In the genomic region with DNA sequence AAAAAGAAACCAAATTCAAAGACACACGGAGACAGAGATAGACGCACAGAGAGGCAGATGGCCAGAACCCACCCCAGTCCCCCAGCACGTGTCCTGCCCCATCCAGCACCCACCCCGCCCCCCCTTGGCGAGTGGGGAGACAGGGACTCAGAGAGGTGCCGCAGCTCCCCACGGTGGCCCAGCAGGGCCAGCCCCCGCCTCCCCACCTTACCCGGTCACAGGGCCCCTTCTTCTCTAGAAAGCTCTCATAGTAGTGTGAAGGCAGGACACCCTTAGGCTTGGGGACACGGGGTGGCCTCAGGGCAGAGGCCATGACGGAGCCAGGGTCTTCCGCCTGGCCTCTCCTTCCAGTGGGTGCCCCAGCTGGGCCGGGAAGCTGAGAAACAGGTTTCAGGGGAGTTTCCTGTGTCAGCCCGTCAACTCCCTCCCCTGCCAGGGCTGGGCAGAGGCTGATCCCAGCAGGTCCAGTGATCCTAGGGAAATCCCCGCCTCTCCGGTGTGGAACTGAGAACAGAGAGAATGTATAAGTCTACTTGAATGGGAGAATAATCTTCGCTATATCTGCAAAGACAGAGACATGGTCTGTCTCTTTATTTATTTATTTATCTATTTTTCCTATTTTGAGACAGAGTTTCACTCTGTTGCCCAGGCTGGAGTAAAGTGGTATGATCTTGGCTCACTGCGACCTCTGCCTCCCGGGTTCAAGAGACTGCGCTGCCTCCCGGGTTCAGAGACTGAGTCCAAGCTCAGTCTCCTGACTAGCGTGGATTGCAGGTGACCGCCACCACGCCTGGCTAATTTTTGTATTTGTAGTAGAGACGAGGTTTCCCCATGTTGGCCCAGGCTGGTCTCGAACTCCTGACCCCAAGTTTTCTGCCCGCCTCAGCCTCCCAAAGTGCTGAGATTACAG, we compare ENCODE assay signal across 1 cellular context.
TF ChIP-seq lines count a peak whose summit lies in the region.

A gene with protein sequence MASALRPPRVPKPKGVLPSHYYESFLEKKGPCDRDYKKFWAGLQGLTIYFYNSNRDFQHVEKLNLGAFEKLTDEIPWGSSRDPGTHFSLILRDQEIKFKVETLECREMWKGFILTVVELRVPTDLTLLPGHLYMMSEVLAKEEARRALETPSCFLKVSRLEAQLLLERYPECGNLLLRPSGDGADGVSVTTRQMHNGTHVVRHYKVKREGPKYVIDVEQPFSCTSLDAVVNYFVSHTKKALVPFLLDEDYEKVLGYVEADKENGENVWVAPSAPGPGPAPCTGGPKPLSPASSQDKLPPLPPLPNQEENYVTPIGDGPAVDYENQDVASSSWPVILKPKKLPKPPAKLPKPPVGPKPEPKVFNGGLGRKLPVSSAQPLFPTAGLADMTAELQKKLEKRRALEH (minus strand): TSS at position 387 of the 910 bp plus-strand sequence. CDS start 74 bp downstream, at position 313.

TF ChIP-seq in HepG2, 621 proteins besides CTCF, POLR2A, EP300 and RAD21 (continues in another document):
- TF ChIP-seq AHDC1 (CRISPR knock-in tag; IDR thresholded peaks at IDR 0.05; ENCODE audit: borderline replicate concordance) (no peak), MTF2 (CRISPR knock-in tag; IDR thresholded peaks at IDR 0.05; ENCODE audit: borderline replicate concordance) (peak; percentile 19; the same call in 1 of the 2 replicates), ZNF782 (CRISPR knock-in tag; IDR thresholded peaks at IDR 0.05; ENCODE audit: borderline replicate concordance) (0 out of 2 replicates have a peak, but pooled peaks have one; percentile 39), HES4 (CRISPR knock-in tag; IDR thresholded peaks at IDR 0.05; ENCODE audit: borderline replicate concordance) (peak; percentile 27; the same call in 1 of the 2 replicates), ZNF776 (CRISPR knock-in tag; IDR thresholded peaks at IDR 0.05) (peak; percentile 16; the same call in 1 of the 2 replicates), MXI1 (IDR thresholded peaks at IDR 0.05; ENCODE audit: borderline replicate concordance, low read depth, low read length) (no peak), PRMT3 (CRISPR knock-in tag; IDR thresholded peaks at IDR 0.05; ENCODE audit: borderline replicate concordance, low read depth) (no peak), ZFX (CRISPR knock-in tag; IDR thresholded peaks at IDR 0.05; ENCODE audit: low read depth) (peak; percentile 58; the same call in 1 of the 2 replicates), ZNF432 (CRISPR knock-in tag; IDR thresholded peaks at IDR 0.05; ENCODE audit: borderline replicate concordance) (no peak), ZNF780A (CRISPR knock-in tag; IDR thresholded peaks at IDR 0.05) (no peak), SP2 (CRISPR knock-in tag; IDR thresholded peaks at IDR 0.05) (no peak), AGO2 (optimal IDR thresholded peaks at IDR 0.05; ENCODE audit: low read depth, low read length) (no peak), AHR (CRISPR knock-in tag; IDR thresholded peaks at IDR 0.05) (no peak), XRCC5 (optimal IDR thresholded peaks at IDR 0.05; ENCODE audit: low read length) (peak; percentile 39), KDM2A (CRISPR knock-in tag; IDR thresholded peaks at IDR 0.05; ENCODE audit: borderline replicate concordance, low read depth) (0 out of 2 replicates have a peak, but pooled peaks have one; percentile 17), ZNF282 (IDR thresholded peaks at IDR 0.05; ENCODE audit: partially characterized antibody) (no peak), TBX2 (CRISPR knock-in tag; IDR thresholded peaks at IDR 0.05; ENCODE audit: borderline replicate concordance) (peak; percentile 39; the same call in 1 of the 2 replicates), DMAP1 (CRISPR knock-in tag; IDR thresholded peaks at IDR 0.05) (peak; percentile 25; the same call in 1 of the 2 replicates), ZNF563 (CRISPR knock-in tag; IDR thresholded peaks at IDR 0.05) (0 out of 2 replicates have a peak, but pooled peaks have one; percentile 41), POLR2AphosphoS5 (IDR thresholded peaks at IDR 0.05; ENCODE audit: low read depth, low read length) (0 out of 2 replicates have a peak, but pooled peaks have one; percentile 21), ATF1 (CRISPR knock-in tag; IDR thresholded peaks at IDR 0.05) (no peak), TP53 (CRISPR knock-in tag; conservative IDR thresholded peaks at IDR 0.05) (no peak), NCOA1 (CRISPR knock-in tag; IDR thresholded peaks at IDR 0.05) (0 out of 2 replicates have a peak, but pooled peaks have one; percentile 53), ZNF572 (CRISPR knock-in tag; IDR thresholded peaks at IDR 0.05) (no peak), ZNF17 (CRISPR knock-in tag; IDR thresholded peaks at IDR 0.05) (no peak), GABPB1 (CRISPR knock-in tag; IDR thresholded peaks at IDR 0.05) (0 out of 2 replicates have a peak, but pooled peaks have one; percentile 11), SIN3A (IDR thresholded peaks at IDR 0.05; ENCODE audit: borderline replicate concordance, low read depth, low read length) (peak; percentile 53; the same call in 1 of the 2 replicates), KDM5A (IDR thresholded peaks at IDR 0.05; ENCODE audit: borderline replicate concordance, low read length) (no peak), DPF2 (CRISPR knock-in tag; IDR thresholded peaks at IDR 0.05; ENCODE audit: borderline replicate concordance, low read depth) (no peak), ELF4 (CRISPR knock-in tag; IDR thresholded peaks at IDR 0.05; ENCODE audit: borderline replicate concordance) (no peak), ZBTB21 (CRISPR knock-in tag; IDR thresholded peaks at IDR 0.05) (no peak), RBFOX2 (IDR thresholded peaks at IDR 0.05; ENCODE audit: low read depth, low read length) (0 out of 2 replicates have a peak, but pooled peaks have one; percentile 44), RXRA (CRISPR knock-in tag; IDR thresholded peaks at IDR 0.05) (0 out of 2 replicates have a peak, but pooled peaks have one; percentile 14), NFIB (CRISPR knock-in tag; IDR thresholded peaks at IDR 0.05; ENCODE audit: borderline replicate concordance) (no peak), RFX5 (IDR thresholded peaks at IDR 0.05; ENCODE audit: low read depth, low read length) (no peak), RFXANK (CRISPR knock-in tag; IDR thresholded peaks at IDR 0.05) (no peak), HNF4A (CRISPR knock-in tag; IDR thresholded peaks at IDR 0.05) (peak; percentile 38), HNF1A (IDR thresholded peaks at IDR 0.05; ENCODE audit: low read depth) (no peak), HNF1A (CRISPR knock-in tag; IDR thresholded peaks at IDR 0.05; ENCODE audit: borderline replicate concordance) (peak; percentile 40; the same call in 1 of the 2 replicates), MYC (CRISPR knock-in tag; IDR thresholded peaks at IDR 0.05; ENCODE audit: borderline replicate concordance) (no peak)
- TF ChIP-seq, protein P1, sequence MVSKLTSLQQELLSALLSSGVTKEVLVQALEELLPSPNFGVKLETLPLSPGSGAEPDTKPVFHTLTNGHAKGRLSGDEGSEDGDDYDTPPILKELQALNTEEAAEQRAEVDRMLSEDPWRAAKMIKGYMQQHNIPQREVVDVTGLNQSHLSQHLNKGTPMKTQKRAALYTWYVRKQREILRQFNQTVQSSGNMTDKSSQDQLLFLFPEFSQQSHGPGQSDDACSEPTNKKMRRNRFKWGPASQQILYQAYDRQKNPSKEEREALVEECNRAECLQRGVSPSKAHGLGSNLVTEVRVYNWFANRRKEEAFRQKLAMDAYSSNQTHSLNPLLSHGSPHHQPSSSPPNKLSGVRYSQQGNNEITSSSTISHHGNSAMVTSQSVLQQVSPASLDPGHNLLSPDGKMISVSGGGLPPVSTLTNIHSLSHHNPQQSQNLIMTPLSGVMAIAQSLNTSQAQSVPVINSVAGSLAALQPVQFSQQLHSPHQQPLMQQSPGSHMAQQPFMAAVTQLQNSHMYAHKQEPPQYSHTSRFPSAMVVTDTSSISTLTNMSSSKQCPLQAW (CRISPR knock-in tag; IDR thresholded peaks at IDR 0.05), result 0 out of 2 replicates have a peak, but pooled peaks have one; percentile 8
- TF ChIP-seq, protein P2, sequence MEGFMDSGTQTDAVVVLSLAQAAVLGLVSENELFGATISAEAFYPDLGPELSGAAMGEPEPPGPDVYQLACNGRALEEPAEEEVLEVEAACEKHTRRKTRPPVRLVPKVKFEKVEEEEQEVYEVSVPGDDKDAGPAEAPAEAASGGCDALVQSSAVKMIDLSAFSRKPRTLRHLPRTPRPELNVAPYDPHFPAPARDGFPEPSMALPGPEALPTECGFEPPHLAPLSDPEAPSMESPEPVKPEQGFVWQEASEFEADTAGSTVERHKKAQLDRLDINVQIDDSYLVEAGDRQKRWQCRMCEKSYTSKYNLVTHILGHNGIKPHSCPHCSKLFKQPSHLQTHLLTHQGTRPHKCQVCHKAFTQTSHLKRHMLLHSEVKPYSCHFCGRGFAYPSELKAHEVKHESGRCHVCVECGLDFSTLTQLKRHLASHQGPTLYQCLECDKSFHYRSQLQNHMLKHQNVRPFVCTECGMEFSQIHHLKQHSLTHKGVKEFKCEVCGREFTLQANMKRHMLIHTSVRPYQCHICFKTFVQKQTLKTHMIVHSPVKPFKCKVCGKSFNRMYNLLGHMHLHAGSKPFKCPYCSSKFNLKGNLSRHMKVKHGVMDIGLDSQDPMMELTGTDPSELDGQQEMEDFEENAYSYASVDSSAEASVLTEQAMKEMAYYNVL (CRISPR knock-in tag; IDR thresholded peaks at IDR 0.05; ENCODE audit: borderline replicate concordance), result no peak
- TF ChIP-seq, protein P3, sequence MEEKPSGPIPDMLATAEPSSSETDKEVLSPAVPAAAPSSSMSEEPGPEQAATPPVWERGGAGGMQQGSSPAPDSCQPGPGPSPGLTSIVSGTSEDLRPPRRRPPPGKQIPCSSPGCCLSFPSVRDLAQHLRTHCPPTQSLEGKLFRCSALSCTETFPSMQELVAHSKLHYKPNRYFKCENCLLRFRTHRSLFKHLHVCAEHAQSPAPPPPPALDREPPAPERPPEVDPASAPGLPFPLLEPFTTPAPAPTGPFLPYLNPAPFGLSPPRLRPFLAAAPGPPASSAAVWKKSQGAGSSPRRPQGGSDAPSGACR (CRISPR knock-in tag; IDR thresholded peaks at IDR 0.05), result peak; percentile 63; the same call in 1 of the 2 replicates
- TF ChIP-seq, protein P4, sequence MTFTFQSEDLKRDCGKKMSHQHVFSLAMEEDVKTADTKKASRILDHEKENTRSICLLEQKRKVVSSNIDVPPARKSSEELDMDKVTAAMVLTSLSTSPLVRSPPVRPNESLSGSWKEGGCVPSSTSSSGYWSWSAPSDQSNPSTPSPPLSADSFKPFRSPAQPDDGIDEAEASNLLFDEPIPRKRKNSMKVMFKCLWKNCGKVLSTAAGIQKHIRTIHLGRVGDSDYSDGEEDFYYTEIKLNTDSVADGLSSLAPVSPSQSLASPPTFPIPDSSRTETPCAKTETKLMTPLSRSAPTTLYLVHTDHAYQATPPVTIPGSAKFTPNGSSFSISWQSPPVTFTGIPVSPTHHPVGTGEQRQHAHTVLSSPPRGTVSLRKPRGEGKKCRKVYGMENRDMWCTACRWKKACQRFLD (CRISPR knock-in tag; IDR thresholded peaks at IDR 0.05; ENCODE audit: borderline replicate concordance), result no peak
